Comparison of ENCODE assay signal across 18 cellular contexts in genomic region chr20:5173763-5174162, GRCh38.
A peak's percentile ranks its signal among the peaks of the same experiment; 100 is the strongest.
DNase-seq lines count a peak whose midpoint lies in the region; ATAC-seq and TF ChIP-seq lines count a peak whose summit lies in the region.
"Had no signal": no experiment of that assay in that cellular context is flagged by ENCODE, and none has a peak within 500 bp of the region (broad histone marks: within the 10 kb centered on the region; RNA-seq: fewer than 3 reads in every experiment).

No MANE protein-coding gene starts in this region.

- peak overlapping the region; percentile 73 for H3K9ac ChIP-seq in Loucy (ENCODE audit: low read depth, low read length, poor library complexity, severe bottlenecking)

- H3K4me3 ChIP-seq in Loucy (ENCODE audit: low read length, poor library complexity, severe bottlenecking) (peak overlapping the region; percentile 60), neutrophil (ENCODE audit: low read depth in 1 of 2, low read length in 1 of 2) (no peak overlapping the region)

- peak overlapping the region; percentile 82 for H3K4me2 ChIP-seq in Loucy (ENCODE audit: low read depth, low read length, poor library complexity, severe bottlenecking)

- H3K36me3 ChIP-seq in Loucy (ENCODE audit: insufficient read depth, low read length) (peaks cover 21% of the 10 kb centered on the region; the same call in 1 of the 2 replicates), neutrophil (peaks cover 60% of the 10 kb centered on the region)
- H3K36me3 ChIP-seq: brain microvascular endothelial cell had no signal

- peaks cover 35% of the 10 kb centered on the region for H3K36me3 Mint-ChIP-seq in central memory CD8-positive, alpha-beta T cell (ENCODE audit: insufficient read depth)

- H3K4me1 Mint-ChIP-seq in central memory CD8-positive, alpha-beta T cell: peaks cover 34% of the 10 kb centered on the region

- peak overlapping the region; percentile 22 for H3K27ac Mint-ChIP-seq in central memory CD8-positive, alpha-beta T cell (ENCODE audit: low read depth)

- H3K27me3 ChIP-seq in Loucy (ENCODE audit: insufficient read depth, low read length, poor library complexity, severe bottlenecking) (no peaks in the 10 kb centered on the region), neutrophil (no peaks in the 10 kb centered on the region)
- H3K27me3 ChIP-seq: brain microvascular endothelial cell, foreskin keratinocyte had no signal

- H3K4me1 ChIP-seq in Loucy (ENCODE audit: insufficient read depth, low read length, poor library complexity, severe bottlenecking) (peaks cover 55% of the 10 kb centered on the region), neutrophil (ENCODE audit: control insufficient read depth in 1 of 2, insufficient read depth in 1 of 2, low read depth in 1 of 2, low read length in 1 of 2) (peaks cover 16 to 19% of the 10 kb centered on the region in 2 experiments)

- no peak for TF ChIP-seq CTCF in Loucy (conservative IDR thresholded peaks at IDR 0.05; ENCODE audit: low read length)
- no peak for TF ChIP-seq CTCF in neutrophil (IDR thresholded peaks at IDR 0.05)
- TF ChIP-seq CTCF in GM10266 (IDR thresholded peaks at IDR 0.05; ENCODE audit: control insufficient read depth, insufficient read depth, low read depth, missing control alignments): no peak

- peak overlapping the region; percentile 87 for H2AFZ ChIP-seq in Loucy (ENCODE audit: low read length)

- peak; percentile 56 for DNase-seq in CD1c-positive myeloid dendritic cell (ENCODE audit: extremely low spot score)
- no peak for DNase-seq in central memory CD8-positive, alpha-beta T cell (ENCODE audit: low spot score in 2 of 2)
- no peak for DNase-seq in NCI-H2227 (lab: John Stamatoyannopoulos, UW; ENCODE audit: unreplicated experiment)
- no peak for DNase-seq in GM10266 (ENCODE audit: extremely low spot score)
- DNase-seq in medulla oblongata (ENCODE audit: extremely low spot score): no peak
- DNase-seq: activated CD4-positive, alpha-beta T cell treated with anti-CD3 and anti-CD28 coated beads, Interleukin-2, amount 50 U/mL, for 48 hours; activated T-cell treated with anti-CD3 and anti-CD28 coated beads, Interleukin-2, amount 50 U/mL, for 48 hours; brain microvascular endothelial cell; cortex of kidney; foreskin keratinocyte; KG1; kidney; NCI-H1105; NCI-H2107; NCI-H510A treated with DMSO at 0.1 percent for 48 hours; stimulated activated CD8-positive, alpha-beta memory T cell treated with anti-CD3 and anti-CD28 coated beads, Interleukin-4, amount 100 ng/mL, for 48 hours had no signal

- peak overlapping the region; percentile 40 for H3K27ac ChIP-seq in neutrophil
- H3K27ac ChIP-seq: brain microvascular endothelial cell, foreskin keratinocyte had no signal

- no peaks in the 10 kb centered on the region for H3K9me2 ChIP-seq in Loucy (replicated peaks; ENCODE audit: low read depth, low read length)

- H3K9me3 ChIP-seq in Loucy (ENCODE audit: insufficient read depth, low read depth, low read length) (no peaks in the 10 kb centered on the region), neutrophil (no peaks in the 10 kb centered on the region)

- H3K79me2 ChIP-seq in Loucy (ENCODE audit: insufficient read depth, low read length): peaks cover 49% of the 10 kb centered on the region

- H3K27me3 Mint-ChIP-seq in central memory CD8-positive, alpha-beta T cell: no peaks in the 10 kb centered on the region

- no peak for ATAC-seq in central memory CD8-positive, alpha-beta T cell (replicated peaks; ENCODE audit: extremely low read depth, poor library complexity, severe bottlenecking)
- ATAC-seq: foreskin keratinocyte had no signal

- no peak overlapping the region for H3K4me3 Mint-ChIP-seq in central memory CD8-positive, alpha-beta T cell

- H4K20me1 ChIP-seq in Loucy (ENCODE audit: insufficient read depth, low read length, poor library complexity, severe bottlenecking): no peaks in the 10 kb centered on the region

- no peaks in the 10 kb centered on the region for H3F3A ChIP-seq in Loucy (ENCODE audit: low read depth)

- H3K9me3 Mint-ChIP-seq in central memory CD8-positive, alpha-beta T cell: no peaks in the 10 kb centered on the region
